ENCODE assay signal across 37 cellular contexts in the genomic region with DNA sequence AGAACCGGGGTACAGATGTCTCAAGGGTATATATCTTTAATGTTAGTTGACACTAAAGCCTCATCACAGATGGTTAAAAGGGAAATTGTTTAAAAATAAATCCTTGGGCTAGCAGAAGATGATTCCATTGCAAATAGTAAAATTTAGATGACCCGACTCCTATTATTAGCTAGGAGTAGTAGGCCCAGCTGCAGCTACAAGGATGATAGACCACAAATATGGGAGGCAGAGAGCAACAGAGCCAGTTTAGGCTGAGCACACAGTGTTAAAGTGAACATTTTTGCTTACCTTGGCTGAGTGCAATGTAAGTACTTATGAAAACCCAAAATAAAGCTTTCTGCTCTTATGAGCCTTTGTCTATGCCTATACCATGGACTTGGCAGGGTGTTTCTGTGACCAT.
"Had no signal": no experiment of that assay in that cellular context is flagged by ENCODE, and none has a peak within 500 bp of the region (broad histone marks: within the 10 kb centered on the region; RNA-seq: fewer than 3 reads in every experiment).

No MANE protein-coding gene starts in this region.

- H3K4me3 Mint-ChIP-seq: activated B cell treated with CpG ODN at 0.5 μM for 24 hours; activated CD4-positive, alpha-beta memory T cell treated with anti-CD3 and anti-CD28 coated beads for 36 hours; activated CD8-positive, alpha-beta memory T cell treated with anti-CD3 and anti-CD28 coated beads, Interleukin-2, amount 10 ng/mL, durations not matched to agents 7 days and 5 days; activated naive CD8-positive, alpha-beta T cell treated with anti-CD3 and anti-CD28 coated beads for 36 hours; activated T-cell treated with anti-CD3 and anti-CD28 coated beads, Interleukin-2, amount 50 U/mL, for 72 hours; activated T-helper 17 cell treated with anti-CD3 and anti-CD28 coated beads, Interleukin-2, amount 50 U/mL, for 72 hours; brain had no signal

- H2AFZ ChIP-seq: PC-9 had no signal

- H3K4me2 ChIP-seq: PC-9 had no signal

- H3K9me3 Mint-ChIP-seq: activated B cell treated with CpG ODN at 0.5 μM for 24 hours; activated naive CD8-positive, alpha-beta T cell treated with anti-CD3 and anti-CD28 coated beads for 36 hours; activated T-helper 17 cell treated with anti-CD3 and anti-CD28 coated beads, Interleukin-2, amount 50 U/mL, for 72 hours; brain had no signal

- ATAC-seq: activated CD8-positive, alpha-beta memory T cell treated with anti-CD3 and anti-CD28 coated beads, Interleukin-2, amount 10 ng/mL, durations not matched to agents 7 days and 5 days; activated T-cell treated with anti-CD3 and anti-CD28 coated beads, Interleukin-2, amount 50 U/mL, for 72 hours; activated T-helper 17 cell treated with anti-CD3 and anti-CD28 coated beads, Interleukin-2, amount 50 U/mL, for 72 hours had no signal

- H3K36me3 ChIP-seq: ascending aorta, MG63 had no signal

- H3K4me1 Mint-ChIP-seq: activated B cell treated with CpG ODN at 0.5 μM for 24 hours; activated CD8-positive, alpha-beta memory T cell treated with anti-CD3 and anti-CD28 coated beads, Interleukin-2, amount 10 ng/mL, durations not matched to agents 7 days and 5 days; activated naive CD8-positive, alpha-beta T cell treated with anti-CD3 and anti-CD28 coated beads for 36 hours; activated T-helper 17 cell treated with anti-CD3 and anti-CD28 coated beads, Interleukin-2, amount 50 U/mL, for 72 hours; brain had no signal

- H3K4me1 ChIP-seq: ascending aorta had no signal

- H3K27me3 ChIP-seq: ascending aorta, MG63 had no signal

- H3K9me3 ChIP-seq: ascending aorta, MG63 had no signal

- DNase-seq: activated B cell treated with CpG ODN at 0.5 μM for 24 hours; activated CD4-positive, alpha-beta memory T cell treated with anti-CD3 and anti-CD28 coated beads for 36 hours; activated CD4-positive, alpha-beta T cell treated with anti-CD3 and anti-CD28 coated beads for 4 hours; activated CD4-positive, alpha-beta T cell treated with anti-CD3 and anti-CD28 coated beads, Interleukin-2, amount 50 U/mL, for 1 hour; activated CD4-positive, CD25-positive, alpha-beta regulatory T cell treated with anti-CD3 and anti-CD28 coated beads, Interleukin-2, amount 50 U/mL, for 72 hours; activated CD8-positive, alpha-beta memory T cell treated with anti-CD3 and anti-CD28 coated beads, Interleukin-2, amount 10 ng/mL, durations not matched to agents 7 days and 5 days; activated CD8-positive, alpha-beta memory T cell treated with anti-CD3 and anti-CD28 coated beads, Interleukin-2, amount 50 U/mL, for 48 hours; activated effector memory CD4-positive, alpha-beta T cell treated with anti-CD3 and anti-CD28 coated beads, Interleukin-2, amount 50 U/mL, for 16 hours; activated naive CD4-positive, alpha-beta T cell; activated naive CD4-positive, alpha-beta T cell treated with anti-CD3 and anti-CD28 coated beads, Interleukin-2, amount 50 U/mL, for 16 hours; activated naive CD8-positive, alpha-beta T cell treated with anti-CD3 and anti-CD28 coated beads for 36 hours; activated T-cell treated with anti-CD3 and anti-CD28 coated beads, Interleukin-2, amount 50 U/mL, for 72 hours; amniotic stem cell; caudate nucleus; Kasumi-1; KG1; MG63; NCI-H1048; NCI-H1105 treated with DMSO at 0.1 percent for 48 hours; NCI-H1436; NCI-H1694; NCI-H1930; NCI-H2081 treated with DMSO at 0.1 percent for 48 hours; NCI-H345; NCI-H526; NCI-H748 treated with DMSO at 0.1 percent for 48 hours; NK-92 treated with Interleukin-12 subunit alpha and Interleukin-12 subunit beta, amount 100 ng/mL, for 24 hours; PC-9; Right ventricle myocardium superior; SW 1271; T-helper 1 cell; T-helper 2 cell; T-helper 9 cell had no signal

- H3K27ac ChIP-seq: ascending aorta, PC-9, VCaP had no signal

- H3K27me3 Mint-ChIP-seq: activated B cell treated with CpG ODN at 0.5 μM for 24 hours; activated CD4-positive, alpha-beta memory T cell treated with anti-CD3 and anti-CD28 coated beads for 36 hours; activated CD8-positive, alpha-beta memory T cell treated with anti-CD3 and anti-CD28 coated beads, Interleukin-2, amount 10 ng/mL, durations not matched to agents 7 days and 5 days; activated naive CD8-positive, alpha-beta T cell treated with anti-CD3 and anti-CD28 coated beads for 36 hours; activated T-helper 17 cell treated with anti-CD3 and anti-CD28 coated beads, Interleukin-2, amount 50 U/mL, for 72 hours; brain had no signal

- H3K27ac Mint-ChIP-seq: activated B cell treated with CpG ODN at 0.5 μM for 24 hours; activated CD4-positive, alpha-beta memory T cell treated with anti-CD3 and anti-CD28 coated beads for 36 hours; activated CD8-positive, alpha-beta memory T cell treated with anti-CD3 and anti-CD28 coated beads, Interleukin-2, amount 10 ng/mL, durations not matched to agents 7 days and 5 days; activated naive CD8-positive, alpha-beta T cell treated with anti-CD3 and anti-CD28 coated beads for 36 hours; activated T-cell treated with anti-CD3 and anti-CD28 coated beads, Interleukin-2, amount 50 U/mL, for 72 hours; activated T-helper 17 cell treated with anti-CD3 and anti-CD28 coated beads, Interleukin-2, amount 50 U/mL, for 72 hours; brain had no signal

- H3K4me3 ChIP-seq: ascending aorta, MG63, PC-9 had no signal

- H3K36me3 Mint-ChIP-seq: activated CD4-positive, alpha-beta memory T cell treated with anti-CD3 and anti-CD28 coated beads for 36 hours; activated CD8-positive, alpha-beta memory T cell treated with anti-CD3 and anti-CD28 coated beads, Interleukin-2, amount 10 ng/mL, durations not matched to agents 7 days and 5 days; activated naive CD8-positive, alpha-beta T cell treated with anti-CD3 and anti-CD28 coated beads for 36 hours; brain had no signal
